In genomic region chr10:11436445-11436844, GRCh38 we compare ENCODE assay signal across 8 cellular contexts.
A peak's percentile ranks its signal among the peaks of the same experiment; 100 is the strongest.
DNase-seq lines count a peak whose midpoint lies in the region; ATAC-seq, FAIRE-seq and TF ChIP-seq lines count a peak whose summit lies in the region.
"Not testable (repeated sequence)": the region's sequence is repeated elsewhere in the genome, so short reads cannot be mapped to it uniquely, and the experiment has no call there.

No MANE protein-coding gene starts in this region.

- TF ChIP-seq EP300 in H1 (IDR thresholded peaks at IDR 0.05; ENCODE audit: borderline replicate concordance in 1 of 2, low read depth in 2 of 2, low read length in 2 of 2) = not testable (repeated sequence)

- intact Hi-C loops in activated CD4-positive, alpha-beta T cell treated with anti-CD3 and anti-CD28 coated beads for 36 hours (cut with DNase I, micrococcal nuclease); cardiac septum (cut with DNase I): not testable (repeated sequence)

- H4K5ac ChIP-seq in H9 (ENCODE audit: insufficient read length, low read depth, low read length); H1 (ENCODE audit: insufficient read length, low read depth, low read length): not testable (repeated sequence)

- not testable (repeated sequence) for H3K36me3 ChIP-seq in GM23338 (ENCODE audit: insufficient read depth); H1 (ENCODE audit: control insufficient read depth in 2 of 4, insufficient read depth in 4 of 4, low read length in 3 of 4)

- not testable (repeated sequence) for H3K9ac ChIP-seq in H9 (ENCODE audit: extremely low read depth, insufficient read length, low read length); H1 (replicated peaks in 1 of 4; ENCODE audit: extremely low read depth in 1 of 4, low read depth in 3 of 4, low read length in 3 of 4)

- H3K23ac ChIP-seq in H9 (ENCODE audit: insufficient read length, low read depth, low read length); H1 (ENCODE audit: insufficient read length): not testable (repeated sequence)

- not testable (repeated sequence) for H2AK5ac ChIP-seq in H9 (ENCODE audit: insufficient read length, low read length); H1 (ENCODE audit: low read depth, low read length)

- not testable (repeated sequence) for H3K79me1 ChIP-seq in H9 (ENCODE audit: insufficient read depth, low read depth, low read length, poor library complexity, severe bottlenecking); H1 (ENCODE audit: low read depth, low read length)

- not testable (repeated sequence) for H3K79me2 ChIP-seq in GM23338 (replicated peaks; ENCODE audit: insufficient read depth); H9 (ENCODE audit: insufficient read depth, low read length); H1 (ENCODE audit: control insufficient read depth in 1 of 2, insufficient read depth in 2 of 2, low read length in 2 of 2)

- H3K27me3 Mint-ChIP-seq in GM23338 (ENCODE audit: insufficient read depth, low read depth, poor library complexity) = peaks cover 13% of the 10 kb centered on the region
- not testable (repeated sequence) for H3K27me3 Mint-ChIP-seq in H9 (ENCODE audit: low read depth); activated CD4-positive, alpha-beta T cell treated with anti-CD3 and anti-CD28 coated beads for 36 hours; activated CD8-positive, alpha-beta memory T cell treated with anti-CD3 and anti-CD28 coated beads, Interleukin-2, amount 10 ng/mL, durations not matched to agents 7 days and 5 days; activated naive CD4-positive, alpha-beta T cell treated with anti-CD3 and anti-CD28 coated beads, Interleukin-2, amount 10 ng/mL, durations not matched to agents 7 days and 5 days; osteocyte (ENCODE audit: unreplicated experiment)

- TF ChIP-seq RAD21 in H1 (IDR thresholded peaks at IDR 0.05 in 1 of 2, conservative IDR thresholded peaks at IDR 0.05 in 1 of 2; ENCODE audit: low read depth in 2 of 2, low read length in 2 of 2) = not testable (repeated sequence)

- not testable (repeated sequence) for FAIRE-seq in H1 (lab: Jason Lieb, UNC)

- POLR2A ChIA-PET in activated CD4-positive, alpha-beta T cell treated with anti-CD3 and anti-CD28 coated beads for 36 hours (lab: Charles Lee) = interaction anchor here (0.6 kb wide), 1 partner anchor 53 kb away, joined by 5 read pairs; no protein-coding TSS in a partner anchor
- POLR2A ChIA-PET in H1 (lab: Charles Lee; ENCODE audit: partially characterized antibody) = not testable (repeated sequence)

- not testable (repeated sequence) for H4K20me1 ChIP-seq in GM23338 (replicated peaks; ENCODE audit: insufficient read depth); H9 (ENCODE audit: control insufficient read depth, insufficient read depth, insufficient read length); H1 (replicated peaks in 1 of 2; ENCODE audit: control insufficient read depth in 1 of 2, insufficient read depth in 2 of 2, low read length in 2 of 2)

- H3K4ac ChIP-seq in H9 (ENCODE audit: low read depth, low read length) = not testable (repeated sequence)
- peak overlapping the region; percentile 1 for H3K4ac ChIP-seq in H1 (replicated peaks; ENCODE audit: insufficient read length, low read depth, low read length)

- H2BK15ac ChIP-seq in H9 (ENCODE audit: low read depth, low read length) = not testable (repeated sequence)
- H2BK15ac ChIP-seq in H1 (ENCODE audit: low read length) = 0 out of 2 replicates have a peak overlapping the region, but pooled peaks have one; percentile 67

- not testable (repeated sequence) for ATAC-seq in GM23338; activated CD4-positive, alpha-beta T cell treated with anti-CD3 and anti-CD28 coated beads for 36 hours; activated CD8-positive, alpha-beta memory T cell treated with anti-CD3 and anti-CD28 coated beads, Interleukin-2, amount 10 ng/mL, durations not matched to agents 7 days and 5 days

- H3T11ph ChIP-seq in H9 (ENCODE audit: low read length) = not testable (repeated sequence)

- not testable (repeated sequence) for H3K4me3 Mint-ChIP-seq in GM23338; H9; activated CD4-positive, alpha-beta T cell treated with anti-CD3 and anti-CD28 coated beads for 36 hours; activated CD8-positive, alpha-beta memory T cell treated with anti-CD3 and anti-CD28 coated beads, Interleukin-2, amount 10 ng/mL, durations not matched to agents 7 days and 5 days; activated naive CD4-positive, alpha-beta T cell treated with anti-CD3 and anti-CD28 coated beads, Interleukin-2, amount 10 ng/mL, durations not matched to agents 7 days and 5 days; osteocyte (ENCODE audit: unreplicated experiment)

- not testable (repeated sequence) for H3K36me3 Mint-ChIP-seq in GM23338 (ENCODE audit: low read depth); H9 (ENCODE audit: insufficient read depth in 1 of 3, low read depth in 3 of 3); activated CD4-positive, alpha-beta T cell treated with anti-CD3 and anti-CD28 coated beads for 36 hours (ENCODE audit: low read depth); activated CD8-positive, alpha-beta memory T cell treated with anti-CD3 and anti-CD28 coated beads, Interleukin-2, amount 10 ng/mL, durations not matched to agents 7 days and 5 days; activated naive CD4-positive, alpha-beta T cell treated with anti-CD3 and anti-CD28 coated beads, Interleukin-2, amount 10 ng/mL, durations not matched to agents 7 days and 5 days; osteocyte (ENCODE audit: unreplicated experiment)

- CTCF ChIA-PET in activated CD4-positive, alpha-beta T cell treated with anti-CD3 and anti-CD28 coated beads for 36 hours (lab: Charles Lee) = interaction anchor here (2.2 kb wide), 1 partner anchor 25 kb away, joined by 5 read pairs; no protein-coding TSS in a partner anchor
- CTCF ChIA-PET in activated CD8-positive, alpha-beta memory T cell treated with anti-CD3 and anti-CD28 coated beads, Interleukin-2, amount 10 ng/mL, durations not matched to agents 7 days and 5 days (lab: Charles Lee); activated naive CD4-positive, alpha-beta T cell treated with anti-CD3 and anti-CD28 coated beads, Interleukin-2, amount 10 ng/mL, durations not matched to agents 7 days and 5 days (lab: Charles Lee): not testable (repeated sequence)
- CTCF ChIA-PET in H1 (lab: Charles Lee; ENCODE audit: partially characterized antibody) = interaction anchor here (0.8 to 5.2 kb wide), 10 partner anchors 11 to 330 kb away, joined by 3 to 33 read pairs (median 4); no protein-coding TSS in a partner anchor

- WGBS in H9 (ENCODE audit: extremely low coverage, insufficient read length, low lambda C conversion rate) = no CpG with 5 or more reads among the region's 13 CpGs
- WGBS in H1 (ENCODE audit: extremely low coverage in 1 of 2, insufficient coverage in 1 of 2, insufficient read length in 1 of 2, insufficient replicate concordance in 2 of 2, low coverage in 1 of 2, low lambda C conversion rate in 2 of 2, missing lambda C conversion rate in 1 of 2), 2 experiments = 93% methylated on average over 13 of the region's 13 CpGs; no CpG with 5 or more reads in 1 of the 2 experiments

- peak overlapping the region; percentile 13; the same call in 1 of the 2 replicates for H3K27ac Mint-ChIP-seq in GM23338
- H3K27ac Mint-ChIP-seq in H9 = peak overlapping the region in 2 of 3 experiments; percentile 51 to 97; a peak in 2 of 7 replicates
- H3K27ac Mint-ChIP-seq in activated CD4-positive, alpha-beta T cell treated with anti-CD3 and anti-CD28 coated beads for 36 hours = peak overlapping the region; percentile 0
- not testable (repeated sequence) for H3K27ac Mint-ChIP-seq in activated CD8-positive, alpha-beta memory T cell treated with anti-CD3 and anti-CD28 coated beads, Interleukin-2, amount 10 ng/mL, durations not matched to agents 7 days and 5 days; osteocyte (ENCODE audit: unreplicated experiment)
- H3K27ac Mint-ChIP-seq in activated naive CD4-positive, alpha-beta T cell treated with anti-CD3 and anti-CD28 coated beads, Interleukin-2, amount 10 ng/mL, durations not matched to agents 7 days and 5 days = peak overlapping the region; percentile 50

- not testable (repeated sequence) for DNase-seq in GM23338 (ENCODE audit: low spot score); activated CD4-positive, alpha-beta T cell treated with anti-CD3 and anti-CD28 coated beads for 36 hours; activated naive CD4-positive, alpha-beta T cell treated with anti-CD3 and anti-CD28 coated beads, Interleukin-2, amount 10 ng/mL, durations not matched to agents 7 days and 5 days
- peak; percentile 15 for DNase-seq in H9
- peak; percentile 3 for DNase-seq in activated CD8-positive, alpha-beta memory T cell treated with anti-CD3 and anti-CD28 coated beads, Interleukin-2, amount 10 ng/mL, durations not matched to agents 7 days and 5 days
- peak in 1 of 2 experiments; percentile 23 for DNase-seq in H1 (ENCODE audit: low read depth in 1 of 2, low spot score in 2 of 2)
- peak; percentile 26 for DNase-seq in cardiac septum (ENCODE audit: low spot score)
- DNase-seq in osteocyte (ENCODE audit: extremely low spot score, unreplicated experiment) = peak; percentile 69

- not testable (repeated sequence) for H3K27me3 ChIP-seq in GM23338 (ENCODE audit: insufficient read depth); H9 (ENCODE audit: insufficient read depth, low read length); H1 (replicated peaks in 1 of 4; ENCODE audit: control insufficient read depth in 3 of 4, extremely low read depth in 1 of 4, insufficient read depth in 3 of 4, low read length in 3 of 4)

- not testable (repeated sequence) for H2BK120ac ChIP-seq in H9 (ENCODE audit: low read depth, low read length, poor library complexity, severe bottlenecking); H1 (replicated peaks; ENCODE audit: low read depth, low read length)

- peak overlapping the region; percentile 80 for H2BK12ac ChIP-seq in H9 (ENCODE audit: insufficient read length, low read depth, low read length)
- peak overlapping the region; percentile 71; the same call in 1 of the 2 replicates for H2BK12ac ChIP-seq in H1 (ENCODE audit: low read depth, low read length)

- H3K4me1 ChIP-seq in GM23338 (ENCODE audit: insufficient read depth) (peaks cover 61% of the 10 kb centered on the region), H9 (ENCODE audit: insufficient read depth, low read length) (peaks cover 11% of the 10 kb centered on the region; the same call in 1 of the 2 replicates), H1 (replicated peaks in 1 of 4; ENCODE audit: control insufficient read depth in 3 of 4, insufficient read depth in 4 of 4, low read length in 3 of 4) (peaks cover 17 to 29% (median 21%) of the 10 kb centered on the region in 4 experiments)

- H3K9me2 ChIP-seq in GM23338 (ENCODE audit: insufficient read depth) = not testable (repeated sequence)

- not testable (repeated sequence) for H3K9me3 ChIP-seq in H9 (ENCODE audit: control insufficient read depth, low read depth, low read length); H1 (ENCODE audit: insufficient read depth in 2 of 2, low read depth in 1 of 2, low read length in 1 of 2)

- H3K18ac ChIP-seq in H9 (ENCODE audit: insufficient read length, low read depth, low read length) = not testable (repeated sequence)
- 0 out of 2 replicates have a peak overlapping the region, but pooled peaks have one; percentile 64 for H3K18ac ChIP-seq in H1 (ENCODE audit: extremely low read depth, low read length)

- not testable (repeated sequence) for TF ChIP-seq CTCF in GM23338 (conservative IDR thresholded peaks at IDR 0.05; ENCODE audit: low read depth in 2 of 2); H9 (conservative IDR thresholded peaks at IDR 0.05); H1 (IDR thresholded peaks at IDR 0.05; ENCODE audit: control extremely low read depth in 1 of 3, insufficient read depth in 1 of 3, low read depth in 1 of 3, low read length in 3 of 3); osteocyte (IDR thresholded peaks at IDR 0.05)

- peak overlapping the region; percentile 58; the same call in 1 of the 2 replicates for H3K4me2 ChIP-seq in GM23338
- not testable (repeated sequence) for H3K4me2 ChIP-seq in H9 (ENCODE audit: insufficient read depth, insufficient read length, low read length); H1 (ENCODE audit: insufficient read depth in 1 of 2, low read depth in 2 of 2, low read length in 2 of 2)

- not testable (repeated sequence) for H2BK5ac ChIP-seq in H9 (ENCODE audit: insufficient read length, low read length); H1 (ENCODE audit: low read depth, low read length)

- not testable (repeated sequence) for H3K9me3 Mint-ChIP-seq in GM23338; H9; activated CD4-positive, alpha-beta T cell treated with anti-CD3 and anti-CD28 coated beads for 36 hours (ENCODE audit: low read depth); activated CD8-positive, alpha-beta memory T cell treated with anti-CD3 and anti-CD28 coated beads, Interleukin-2, amount 10 ng/mL, durations not matched to agents 7 days and 5 days (ENCODE audit: low read depth); activated naive CD4-positive, alpha-beta T cell treated with anti-CD3 and anti-CD28 coated beads, Interleukin-2, amount 10 ng/mL, durations not matched to agents 7 days and 5 days; osteocyte (ENCODE audit: unreplicated experiment)

- not testable (repeated sequence) for H3K14ac ChIP-seq in H9 (ENCODE audit: insufficient read depth, low read length); H1 (ENCODE audit: insufficient read length)

- H3K56ac ChIP-seq in H9 (ENCODE audit: insufficient read length, low read depth, low read length); H1 (replicated peaks; ENCODE audit: insufficient read length, low read depth, low read length): not testable (repeated sequence)

- not testable (repeated sequence) for H3K4me3 ChIP-seq in GM23338; H1 (ENCODE audit: extremely low read depth in 1 of 4, insufficient read depth in 2 of 4, low read depth in 3 of 4, low read length in 4 of 4)

- H4K91ac ChIP-seq in H9 (ENCODE audit: insufficient read length, low read depth, low read length) = not testable (repeated sequence)
- H4K91ac ChIP-seq in H1 (replicated peaks; ENCODE audit: insufficient read length, low read length) = peak overlapping the region; percentile 8

- TF ChIP-seq POLR2A in H1 (IDR thresholded peaks at IDR 0.05; ENCODE audit: control extremely low read depth in 1 of 2, low read depth in 2 of 2, low read length in 2 of 2) = not testable (repeated sequence)

- not testable (repeated sequence) for H3K23me2 ChIP-seq in H9 (ENCODE audit: insufficient read length, low read depth, low read length, poor library complexity, severe bottlenecking); H1 (ENCODE audit: low read depth, low read length)

- H3K4me1 Mint-ChIP-seq in GM23338 (peaks cover 60% of the 10 kb centered on the region), H9 (peaks cover 57 to 65% of the 10 kb centered on the region in 2 experiments)
- H3K4me1 Mint-ChIP-seq in activated CD4-positive, alpha-beta T cell treated with anti-CD3 and anti-CD28 coated beads for 36 hours = peaks cover 27% of the 10 kb centered on the region
- H3K4me1 Mint-ChIP-seq in activated CD8-positive, alpha-beta memory T cell treated with anti-CD3 and anti-CD28 coated beads, Interleukin-2, amount 10 ng/mL, durations not matched to agents 7 days and 5 days = peaks cover 24% of the 10 kb centered on the region
- peaks cover 14% of the 10 kb centered on the region for H3K4me1 Mint-ChIP-seq in activated naive CD4-positive, alpha-beta T cell treated with anti-CD3 and anti-CD28 coated beads, Interleukin-2, amount 10 ng/mL, durations not matched to agents 7 days and 5 days
- not testable (repeated sequence) for H3K4me1 Mint-ChIP-seq in osteocyte (ENCODE audit: unreplicated experiment)

- not testable (repeated sequence) for H3K27ac ChIP-seq in GM23338 (ENCODE audit: low read depth); H9 (ENCODE audit: insufficient read length, low read depth, low read length); H1 (ENCODE audit: low read depth, low read length)

- not testable (repeated sequence) for H2BK20ac ChIP-seq in H9 (ENCODE audit: low read depth, low read length, poor library complexity, severe bottlenecking)
- H2BK20ac ChIP-seq in H1 (ENCODE audit: low read length) = peak overlapping the region; percentile 80; the same call in 1 of the 2 replicates

- H3F3A ChIP-seq in GM23338 (replicated peaks; ENCODE audit: low read depth) = not testable (repeated sequence)

- H2AFZ ChIP-seq in GM23338; H9 (ENCODE audit: low read length); H1 (ENCODE audit: low read length): not testable (repeated sequence)

- not testable (repeated sequence) for H4K8ac ChIP-seq in H9 (replicated peaks; ENCODE audit: insufficient read length, low read depth, low read length); H1 (ENCODE audit: extremely low read depth, insufficient read depth, low read length)
